In the genomic region with DNA sequence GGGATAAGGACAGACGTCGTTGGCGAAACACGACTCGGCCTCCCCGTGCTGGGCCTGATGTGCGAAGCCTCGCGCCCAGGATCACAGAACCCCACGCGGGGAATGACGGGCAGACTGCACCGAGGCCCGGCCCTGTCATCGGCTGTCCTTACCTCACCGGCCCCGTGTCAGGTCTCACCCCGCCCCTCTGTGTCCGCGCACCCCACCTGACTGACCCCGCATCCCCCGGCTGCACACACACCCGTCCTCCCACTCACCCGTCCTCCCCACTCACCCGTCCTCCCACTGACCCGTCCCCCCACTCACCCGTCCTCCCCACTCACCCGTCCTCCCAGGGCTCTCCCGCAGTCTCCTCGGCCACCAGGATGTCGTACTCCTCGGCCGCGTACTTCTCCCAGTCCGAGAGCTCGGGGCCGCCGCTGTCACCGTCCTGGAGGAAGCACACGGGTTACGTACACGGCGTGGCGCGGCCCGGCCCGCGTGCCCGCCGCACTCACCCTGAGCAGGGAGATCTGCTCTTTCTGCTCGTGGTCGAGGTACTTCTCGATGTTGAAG, we compare ENCODE assay signal across 22 cellular contexts. TPM values are rescaled to one million over a fixed set of nuclear protein-coding genes. Genes with fewer than 3 reads are reported as not detected.
DNase-seq lines count a peak whose midpoint lies in the region; ATAC-seq, FAIRE-seq and TF ChIP-seq lines count a peak whose summit lies in the region.
"Had no signal": no experiment of that assay in that cellular context is flagged by ENCODE, and none has a peak within 500 bp of the region (broad histone marks: within the 10 kb centered on the region; RNA-seq: fewer than 3 reads in every experiment).

No MANE protein-coding gene starts in this region.

- peak; percentile 36 for ATAC-seq in stimulated activated naive CD8-positive, alpha-beta T cell treated with anti-CD3 and anti-CD28 coated beads, Interleukin-15, amount 100 ng/mL, for 72 hours
- ATAC-seq in stimulated activated naive CD8-positive, alpha-beta T cell treated with anti-CD3 and anti-CD28 coated beads, Interleukin-15, Interleukin-2, amounts not matched to agents 100 U/mL and 50 U/mL, for 24 hours, result no peak
- ATAC-seq in HepG2, result peak; percentile 11; the same call in 2 of the 3 replicates
- ATAC-seq: HCT116, K562 had no signal

- TF ChIP-seq POLR2A in HepG2 (IDR thresholded peaks at IDR 0.05; ENCODE audit: insufficient read depth in 1 of 2, low read depth in 2 of 2, low read length in 2 of 2), result no peak

- TF ChIP-seq CTCF in HepG2 (CRISPR knock-in tag; IDR thresholded peaks at IDR 0.05) (no peak), progenitor cell of endocrine pancreas (IDR thresholded peaks at IDR 0.05; ENCODE audit: unreplicated experiment) (no peak), GM13976 (IDR thresholded peaks at IDR 0.05; ENCODE audit: borderline replicate concordance, control extremely low read depth, extremely low read depth, insufficient read depth, missing control alignments) (no peak)

- no peaks in the 10 kb centered on the region for H3K27me3 ChIP-seq in HepG2 (ENCODE audit: control insufficient read depth in 1 of 2, insufficient read depth in 2 of 2, low read length in 2 of 2)
- H3K27me3 ChIP-seq: BLaER1 had no signal

- no peak overlapping the region for H2AFZ ChIP-seq in HepG2 (ENCODE audit: low read length)
- H2AFZ ChIP-seq: GM23338 had no signal

- H3K9me3 ChIP-seq in HepG2 (ENCODE audit: low read length), result no peaks in the 10 kb centered on the region

- TF ChIP-seq EP300 in HepG2 (IDR thresholded peaks at IDR 0.05; ENCODE audit: low read depth in 2 of 2, low read length in 2 of 2) (no peak), HepG2 (CRISPR knock-in tag; IDR thresholded peaks at IDR 0.05; ENCODE audit: borderline replicate concordance) (no peak)

- BruUV-seq in HepG2 (replicated peaks; lab: Mats Ljungman, UMichigan), result no TSS peak

- no peaks in the 10 kb centered on the region for H3K4me1 ChIP-seq in HepG2 (ENCODE audit: insufficient read depth, low read length)
- H3K4me1 ChIP-seq: BLaER1 had no signal

- H3K27ac Mint-ChIP-seq in stimulated activated naive CD8-positive, alpha-beta T cell treated with anti-CD3 and anti-CD28 coated beads, Interleukin-15, amount 100 ng/mL, for 72 hours, result peak overlapping the region in 1 of 2 donors; percentile 82
- peak overlapping the region; percentile 41 for H3K27ac Mint-ChIP-seq in progenitor cell of endocrine pancreas
- H3K27ac Mint-ChIP-seq: GM23338 had no signal

- in situ Hi-C loops in HepG2 (cut with HindIII; ENCODE audit: extremely low pct_ligation_motif_present, low pct_unique_long_range_greater_than_20kb) (no loop called here), GM13976 (cut with MboI; ENCODE audit: low sequenced_read_pairs, unreplicated experiment) (no loop called here)

- H3K36me3 Mint-ChIP-seq in progenitor cell of endocrine pancreas (ENCODE audit: insufficient read depth), result peaks cover 43% of the 10 kb centered on the region

- no peak overlapping the region for H3K9ac ChIP-seq in HepG2 (ENCODE audit: insufficient read depth, low read depth, low read length)
- H3K9ac ChIP-seq: BLaER1 had no signal

- POLR2A ChIA-PET in HepG2 (lab: Yijun Ruan, JAX), result no interaction called here

- no peak for FAIRE-seq in HepG2 (lab: Jason Lieb, UNC)
- FAIRE-seq: A204.1, G401.6, GM18507, K562 had no signal

- TF ChIP-seq RAD21 in HepG2 (CRISPR knock-in tag; IDR thresholded peaks at IDR 0.05), result no peak

- no peaks in the 10 kb centered on the region for H4K20me1 ChIP-seq in HepG2 (ENCODE audit: insufficient read depth, low read length)

- H3K9me3 Mint-ChIP-seq in stimulated activated naive CD8-positive, alpha-beta T cell treated with anti-CD3 and anti-CD28 coated beads, Interleukin-15, amount 100 ng/mL, for 72 hours, result peaks cover 0 to 4% of the 10 kb centered on the region in 2 donors
- H3K9me3 Mint-ChIP-seq in progenitor cell of endocrine pancreas (ENCODE audit: low read depth), result peaks cover 10% of the 10 kb centered on the region
- H3K9me3 Mint-ChIP-seq: CD8-positive, alpha-beta memory T cell had no signal

- no peak for DNase-seq in stimulated activated naive CD8-positive, alpha-beta T cell treated with anti-CD3 and anti-CD28 coated beads, Interleukin-15, amount 100 ng/mL, for 72 hours
- no peak for DNase-seq in stimulated activated naive CD8-positive, alpha-beta T cell treated with anti-CD3 and anti-CD28 coated beads, Interleukin-15, Interleukin-2, amounts not matched to agents 100 U/mL and 50 U/mL, for 24 hours
- DNase-seq in HepG2 (ENCODE audit: low spot score) (no peak), progenitor cell of endocrine pancreas (ENCODE audit: low spot score, unreplicated experiment) (no peak), superior temporal gyrus (ENCODE audit: extremely low spot score) (no peak), GM13976 (ENCODE audit: low spot score) (no peak)
- DNase-seq in stimulated activated CD4-positive, alpha-beta T cell treated with anti-CD3 and anti-CD28 coated beads, Interleukin-1b, Interleukin-23, amount 100 ng/mL, for 48 hours, result no peak
- DNase-seq: DND-41, MV-4-11, NCI-H1417 treated with DMSO at 0.1 percent for 48 hours, NCI-H2029, NCI-H2171, NCI-H748 treated with DMSO at 0.1 percent for 48 hours had no signal

- H3K36me3 ChIP-seq in HepG2 (replicated peaks in 1 of 2; ENCODE audit: control insufficient read depth in 1 of 2, insufficient read depth in 2 of 2, low read length in 2 of 2), result no peaks in the 10 kb centered on the region; a peak in 1 of 5 replicates

- no peaks in the 10 kb centered on the region for H3K79me2 ChIP-seq in HepG2 (ENCODE audit: insufficient read depth, low read length)

- H3K4me1 Mint-ChIP-seq in stimulated activated naive CD8-positive, alpha-beta T cell treated with anti-CD3 and anti-CD28 coated beads, Interleukin-15, amount 100 ng/mL, for 72 hours, result no peaks in the 10 kb centered on the region
- no peaks in the 10 kb centered on the region for H3K4me1 Mint-ChIP-seq in progenitor cell of endocrine pancreas (ENCODE audit: low read depth)

- H3K4me3 ChIP-seq in HepG2 (replicated peaks in 1 of 3; ENCODE audit: insufficient read depth in 1 of 3, low read depth in 2 of 3, low read length in 3 of 3), result no peak overlapping the region
- H3K4me3 ChIP-seq: BLaER1, GM23338, K562 had no signal

- no peak overlapping the region for H3K4me3 Mint-ChIP-seq in stimulated activated naive CD8-positive, alpha-beta T cell treated with anti-CD3 and anti-CD28 coated beads, Interleukin-15, amount 100 ng/mL, for 72 hours
- no peak overlapping the region for H3K4me3 Mint-ChIP-seq in progenitor cell of endocrine pancreas (ENCODE audit: low read depth)
- H3K4me3 Mint-ChIP-seq: CD8-positive, alpha-beta memory T cell; GM23338 had no signal

- 94% methylated on average over 48 of the region's 53 CpGs for WGBS in HepG2 (ENCODE audit: low lambda C conversion rate)

- H3K27ac ChIP-seq in HepG2 (ENCODE audit: extremely low read length, insufficient read depth, low read length), result no peak overlapping the region
- H3K27ac ChIP-seq: BLaER1, RWPE1 had no signal

- CTCF ChIA-PET in HepG2 (lab: Yijun Ruan, JAX; ENCODE audit: low intra/inter-chr PET ratio, low total read pairs), result no interaction called here

- intact Hi-C loops in HepG2 (cut with micrococcal nuclease; ENCODE audit: unreplicated experiment), result no loop called here

- no peak overlapping the region for H3K4me2 ChIP-seq in HepG2 (ENCODE audit: low read depth, low read length)
- H3K4me2 ChIP-seq: BLaER1, GM23338 had no signal

- H3K27me3 Mint-ChIP-seq in stimulated activated naive CD8-positive, alpha-beta T cell treated with anti-CD3 and anti-CD28 coated beads, Interleukin-15, amount 100 ng/mL, for 72 hours, result no peaks in the 10 kb centered on the region
- H3K27me3 Mint-ChIP-seq in progenitor cell of endocrine pancreas, result no peaks in the 10 kb centered on the region
- H3K27me3 Mint-ChIP-seq: CD8-positive, alpha-beta memory T cell had no signal

RNA-seq across cellular contexts. Expression of gene GTPBP6, which starts 19.8 kb away (rescaled TPM):
- total RNA-seq in HepG2 (2016; rRNA removed; fragmentation: Illumina TruSeq; extraction: Trizol) (35.6 and 39.6 TPM in 2 replicates), progenitor cell of endocrine pancreas (71.1 and 72.7 TPM in 2 replicates)
- total RNA-seq in HepG2 (2016; cell fraction: cytosol; rRNA removed; fragmentation: Illumina TruSeq; extraction: Trizol; ENCODE audit: low read depth), result 33.9 and 34.6 TPM in 2 replicates
- 32.3 and 41.0 TPM in 2 replicates for total RNA-seq in HepG2 (2016; cell fraction: insoluble cytoplasmic fraction; rRNA removed; fragmentation: Illumina TruSeq; extraction: Trizol)
- 50.6 and 52.4 TPM in 2 replicates for total RNA-seq in HepG2 (2016; cell fraction: membrane; rRNA removed; fragmentation: Illumina TruSeq; extraction: Trizol)
- 17.0 and 20.4 TPM in 2 replicates for total RNA-seq in HepG2 (2016; cell fraction: nucleus; rRNA removed; fragmentation: Illumina TruSeq; extraction: Trizol)
- polyA plus RNA-seq in HepG2 (2011; rRNA removed), result 20.2 and 22.1 TPM in 2 replicates
- polyA plus RNA-seq in HepG2 (2011; cell fraction: cytosol; rRNA removed), result 18.4 and 31.3 TPM in 2 replicates
- polyA plus RNA-seq in HepG2 (2011; cell fraction: nucleus; rRNA removed), result 29.4 and 36.8 TPM in 2 replicates
- 16.6 and 18.3 TPM in 2 replicates for polyA plus RNA-seq in HepG2 (2012)
- 46.6 and 50.3 TPM in 2 replicates for polyA plus RNA-seq in HepG2 (2016; cell fraction: cytosol; fragmentation: Illumina TruSeq; extraction: Trizol; ENCODE audit: low read depth)
- 38.1 and 42.7 TPM in 2 replicates for polyA plus RNA-seq in HepG2 (2016; cell fraction: insoluble cytoplasmic fraction; fragmentation: Illumina TruSeq; extraction: Trizol; ENCODE audit: low read depth)
- polyA plus RNA-seq in HepG2 (2016; cell fraction: membrane; fragmentation: Illumina TruSeq; extraction: Trizol; ENCODE audit: low read depth), result 50.6 and 54.4 TPM in 2 replicates
- polyA plus RNA-seq in HepG2 (2016; cell fraction: nucleus; fragmentation: Illumina TruSeq; extraction: Trizol; ENCODE audit: insufficient read depth, low read depth), result 41.5 and 48.9 TPM in 2 replicates
- polyA minus RNA-seq in HepG2 (2011; rRNA and poly(A)+ RNA removed; ENCODE audit: low replicate concordance), result 14.7 and 27.7 TPM in 2 replicates
- 10.6 and 14.2 TPM in 2 replicates for polyA minus RNA-seq in HepG2 (2011; cell fraction: cytosol; rRNA and poly(A)+ RNA removed)
- 4.7 and 7.2 TPM in 2 replicates for polyA minus RNA-seq in HepG2 (2011; cell fraction: nucleus; rRNA and poly(A)+ RNA removed)

RNA-seq across cellular contexts. Expression of gene PPP2R3B, which starts 48.3 kb away (rescaled TPM):
- total RNA-seq in HepG2 (2016; rRNA removed; fragmentation: Illumina TruSeq; extraction: Trizol), result 10.2 and 17.0 TPM in 2 replicates
- 40.0 and 45.6 TPM in 2 replicates for total RNA-seq in HepG2 (2016; cell fraction: cytosol; rRNA removed; fragmentation: Illumina TruSeq; extraction: Trizol; ENCODE audit: low read depth)
- 9.9 and 18.2 TPM in 2 replicates for total RNA-seq in HepG2 (2016; cell fraction: insoluble cytoplasmic fraction; rRNA removed; fragmentation: Illumina TruSeq; extraction: Trizol)
- 24.0 and 29.4 TPM in 2 replicates for total RNA-seq in HepG2 (2016; cell fraction: membrane; rRNA removed; fragmentation: Illumina TruSeq; extraction: Trizol)
- 16.8 and 20.3 TPM in 2 replicates for total RNA-seq in HepG2 (2016; cell fraction: nucleus; rRNA removed; fragmentation: Illumina TruSeq; extraction: Trizol)
- polyA plus RNA-seq in HepG2 (2011; rRNA removed), result 21.4 and 26.0 TPM in 2 replicates
- 12.7 and 19.9 TPM in 2 replicates for polyA plus RNA-seq in HepG2 (2011; cell fraction: cytosol; rRNA removed)
- 123 and 149 TPM in 2 replicates for polyA plus RNA-seq in HepG2 (2011; cell fraction: nucleus; rRNA removed)
- 9.5 and 14.7 TPM in 2 replicates for polyA plus RNA-seq in HepG2 (2012)
- 4.1 and 5.7 TPM in 2 replicates for polyA plus RNA-seq in HepG2 (2016; cell fraction: cytosol; fragmentation: Illumina TruSeq; extraction: Trizol; ENCODE audit: low read depth)
- 11.5 and 12.7 TPM in 2 replicates for polyA plus RNA-seq in HepG2 (2016; cell fraction: insoluble cytoplasmic fraction; fragmentation: Illumina TruSeq; extraction: Trizol; ENCODE audit: low read depth)
- polyA plus RNA-seq in HepG2 (2016; cell fraction: membrane; fragmentation: Illumina TruSeq; extraction: Trizol; ENCODE audit: low read depth), result 7.1 and 8.7 TPM in 2 replicates
- polyA plus RNA-seq in HepG2 (2016; cell fraction: nucleus; fragmentation: Illumina TruSeq; extraction: Trizol; ENCODE audit: insufficient read depth, low read depth), result 43.6 and 49.3 TPM in 2 replicates
- polyA minus RNA-seq in HepG2 (2011; rRNA and poly(A)+ RNA removed; ENCODE audit: low replicate concordance), result 25.0 and 39.8 TPM in 2 replicates
- polyA minus RNA-seq in HepG2 (2011; cell fraction: cytosol; rRNA and poly(A)+ RNA removed), result 13.1 and 17.1 TPM in 2 replicates
- polyA minus RNA-seq in HepG2 (2011; cell fraction: nucleus; rRNA and poly(A)+ RNA removed), result 23.4 and 29.1 TPM in 2 replicates
- total RNA-seq in progenitor cell of endocrine pancreas, result 70.0 and 72.6 TPM in 2 replicates

RNA-seq across cellular contexts. Expression of gene PLCXD1, which starts 57.2 kb away (rescaled TPM):
- total RNA-seq in HepG2 (2016; rRNA removed; fragmentation: Illumina TruSeq; extraction: Trizol) (87.7 and 111 TPM in 2 replicates), progenitor cell of endocrine pancreas (52.3 and 55.6 TPM in 2 replicates)
- total RNA-seq in HepG2 (2016; cell fraction: cytosol; rRNA removed; fragmentation: Illumina TruSeq; extraction: Trizol; ENCODE audit: low read depth), result 14.7 and 15.6 TPM in 2 replicates
- 93.5 and 100 TPM in 2 replicates for total RNA-seq in HepG2 (2016; cell fraction: insoluble cytoplasmic fraction; rRNA removed; fragmentation: Illumina TruSeq; extraction: Trizol)
- total RNA-seq in HepG2 (2016; cell fraction: membrane; rRNA removed; fragmentation: Illumina TruSeq; extraction: Trizol), result 44.6 and 46.3 TPM in 2 replicates
- 61.7 and 72.3 TPM in 2 replicates for total RNA-seq in HepG2 (2016; cell fraction: nucleus; rRNA removed; fragmentation: Illumina TruSeq; extraction: Trizol)
- 153 and 202 TPM in 2 replicates for polyA plus RNA-seq in HepG2 (2011; rRNA removed)
- 97.5 and 98.8 TPM in 2 replicates for polyA plus RNA-seq in HepG2 (2011; cell fraction: cytosol; rRNA removed)
- polyA plus RNA-seq in HepG2 (2011; cell fraction: nucleus; rRNA removed), result 373 and 416 TPM in 2 replicates
- polyA plus RNA-seq in HepG2 (2012), result 118 and 196 TPM in 2 replicates
- 10.9 TPM in 2 replicates for polyA plus RNA-seq in HepG2 (2016; cell fraction: cytosol; fragmentation: Illumina TruSeq; extraction: Trizol; ENCODE audit: low read depth)
- 71.2 and 91.8 TPM in 2 replicates for polyA plus RNA-seq in HepG2 (2016; cell fraction: insoluble cytoplasmic fraction; fragmentation: Illumina TruSeq; extraction: Trizol; ENCODE audit: low read depth)
- 29.2 and 29.4 TPM in 2 replicates for polyA plus RNA-seq in HepG2 (2016; cell fraction: membrane; fragmentation: Illumina TruSeq; extraction: Trizol; ENCODE audit: low read depth)
- polyA plus RNA-seq in HepG2 (2016; cell fraction: nucleus; fragmentation: Illumina TruSeq; extraction: Trizol; ENCODE audit: insufficient read depth, low read depth), result 178 and 219 TPM in 2 replicates
- polyA minus RNA-seq in HepG2 (2011; rRNA and poly(A)+ RNA removed; ENCODE audit: low replicate concordance), result 70.5 and 467 TPM in 2 replicates
- 116 and 195 TPM in 2 replicates for polyA minus RNA-seq in HepG2 (2011; cell fraction: cytosol; rRNA and poly(A)+ RNA removed)
- polyA minus RNA-seq in HepG2 (2011; cell fraction: nucleus; rRNA and poly(A)+ RNA removed), result 115 and 118 TPM in 2 replicates
